9 cellular contexts compared by ENCODE assay signal in genomic region chr10:62019685-62020361, GRCh38.
DNase-seq lines count a peak whose midpoint lies in the region; ATAC-seq and TF ChIP-seq lines count a peak whose summit lies in the region.
"Had no signal": no experiment of that assay in that cellular context is flagged by ENCODE, and none has a peak within 500 bp of the region (broad histone marks: within the 10 kb centered on the region; RNA-seq: fewer than 3 reads in every experiment).

No MANE protein-coding gene starts in this region.

- peaks cover 39% of the 10 kb centered on the region for H3K36me3 Mint-ChIP-seq in T-helper 1 cell treated with Interleukin-12 subunit alpha and Interleukin-12 subunit beta and Interleukin-4 antibody, amounts not matched to agents 30 μg/mL and 1 μg/mL, for 36 hours (ENCODE audit: low read depth)

- H3K9me3 Mint-ChIP-seq in T-helper 1 cell treated with Interleukin-12 subunit alpha and Interleukin-12 subunit beta and Interleukin-4 antibody, amounts not matched to agents 30 μg/mL and 1 μg/mL, for 36 hours: peaks cover 4% of the 10 kb centered on the region

- no peak for TF ChIP-seq POLR2A in esophagus muscularis mucosa (IDR thresholded peaks at IDR 0.05; ENCODE audit: low read depth)

- H3K36me3 ChIP-seq in esophagus muscularis mucosa: no peaks in the 10 kb centered on the region
- H3K36me3 ChIP-seq in skeletal muscle tissue (ENCODE audit: control insufficient read depth in 3 of 3, insufficient read depth in 3 of 3, low read length in 3 of 3): no peaks in the 10 kb centered on the region
- no peaks in the 10 kb centered on the region for H3K36me3 ChIP-seq in BE2C

- intact Hi-C loops in esophagus muscularis mucosa (cut with DNase I): no loop called here

- H3K27ac Mint-ChIP-seq in T-helper 1 cell treated with Interleukin-12 subunit alpha and Interleukin-12 subunit beta and Interleukin-4 antibody, amounts not matched to agents 30 μg/mL and 1 μg/mL, for 36 hours: peak overlapping the region; percentile 62

- no peak overlapping the region for H3K4me3 Mint-ChIP-seq in T-helper 1 cell treated with Interleukin-12 subunit alpha and Interleukin-12 subunit beta and Interleukin-4 antibody, amounts not matched to agents 30 μg/mL and 1 μg/mL, for 36 hours

- peaks cover 54% of the 10 kb centered on the region for H3K4me1 Mint-ChIP-seq in T-helper 1 cell treated with Interleukin-12 subunit alpha and Interleukin-12 subunit beta and Interleukin-4 antibody, amounts not matched to agents 30 μg/mL and 1 μg/mL, for 36 hours (ENCODE audit: low read depth)

- ATAC-seq in GM21381 (IDR thresholded peaks at IDR 0.05; ENCODE audit: unreplicated experiment) (no peak), HG02938 (IDR thresholded peaks at IDR 0.05; ENCODE audit: unreplicated experiment) (no peak)

- TF ChIP-seq CTCF in GM12865 (IDR thresholded peaks at IDR 0.05; ENCODE audit: insufficient read depth, low read depth, low read length, missing control alignments): no peak
- no peak for TF ChIP-seq CTCF in esophagus muscularis mucosa (IDR thresholded peaks at IDR 0.05)
- no peak for TF ChIP-seq CTCF in BE2C (IDR thresholded peaks at IDR 0.05; ENCODE audit: low read depth, low read length)

- no peaks in the 10 kb centered on the region for H3K27me3 Mint-ChIP-seq in T-helper 1 cell treated with Interleukin-12 subunit alpha and Interleukin-12 subunit beta and Interleukin-4 antibody, amounts not matched to agents 30 μg/mL and 1 μg/mL, for 36 hours (ENCODE audit: low read depth)

- H3K9me3 ChIP-seq in esophagus muscularis mucosa (no peaks in the 10 kb centered on the region), skeletal muscle tissue (ENCODE audit: control insufficient read depth in 3 of 3, low read length in 3 of 3) (no peaks in the 10 kb centered on the region), BE2C (no peaks in the 10 kb centered on the region; the same call in 1 of the 2 replicates)

- no peak for DNase-seq in GM12865 (ENCODE audit: low read depth)
- no peak for DNase-seq in esophagus muscularis mucosa (ENCODE audit: extremely low spot score)
- no peak for DNase-seq in BE2C
- no peak for DNase-seq in putamen (ENCODE audit: low spot score)
- DNase-seq: NCI-H2227 treated with DMSO at 0.1 percent for 48 hours had no signal

- H3K4me1 ChIP-seq in esophagus muscularis mucosa (peaks cover 51 to 68% (median 60%) of the 10 kb centered on the region in 4 donors), skeletal muscle tissue (ENCODE audit: control insufficient read depth in 3 of 3, insufficient read depth in 3 of 3, low read length in 3 of 3) (peaks cover 2 to 31% (median 31%) of the 10 kb centered on the region in 3 donors), BE2C (peaks cover 11% of the 10 kb centered on the region)

- H3K9ac ChIP-seq in skeletal muscle tissue (ENCODE audit: low read depth in 1 of 3, low read length in 3 of 3): no peak overlapping the region

- 61% methylated on average over 6 of the region's 6 CpGs for WGBS in esophagus muscularis mucosa

- no peak for TF ChIP-seq EP300 in esophagus muscularis mucosa (IDR thresholded peaks at IDR 0.05)

- H3K27ac ChIP-seq in esophagus muscularis mucosa (replicated peaks in 1 of 4): peak overlapping the region; percentile 76 to 80 (median 78)
- peak overlapping the region; percentile 65 for H3K27ac ChIP-seq in skeletal muscle tissue (ENCODE audit: low read depth, low read length)

- H3K4me3 ChIP-seq in GM12865 (ENCODE audit: low read depth, low read length) (peak overlapping the region; percentile 50), esophagus muscularis mucosa (no peak overlapping the region), skeletal muscle tissue (ENCODE audit: low read length in 3 of 3) (peak overlapping the region in 1 of 3 donors; percentile 2), BE2C (ENCODE audit: low read depth, low read length) (no peak overlapping the region)

- H3K27me3 ChIP-seq in esophagus muscularis mucosa (no peaks in the 10 kb centered on the region), skeletal muscle tissue (ENCODE audit: control insufficient read depth in 3 of 3, insufficient read depth in 3 of 3, low read length in 3 of 3) (no peaks in the 10 kb centered on the region), BE2C (no peaks in the 10 kb centered on the region)
